Comparison of ENCODE assay signal across 1 cellular context in genomic region chr10:30842185-30842584, GRCh38.
TF ChIP-seq lines count a peak whose summit lies in the region.

No MANE protein-coding gene starts in this region.

TF ChIP-seq in GM23338, 12 proteins besides CTCF, POLR2A, EP300 and RAD21:
- TF ChIP-seq ZNF462 (CRISPR knock-in tag; IDR thresholded peaks at IDR 0.05) (no peak), EZH2 (IDR thresholded peaks at IDR 0.05; ENCODE audit: low read depth, unreplicated experiment) (no peak)
